ENCODE assay signal across 1 cellular context in genomic region chr7:137439829-137440433, GRCh38.
TF ChIP-seq lines count a peak whose summit lies in the region.

No MANE protein-coding gene starts in this region.

TF ChIP-seq in SK-N-SH treated with all-trans-retinoic acid at 6 μM for 48 hours, 23 proteins besides CTCF, POLR2A, EP300 and RAD21 (continued from another document):
- TF ChIP-seq CSRNP3 (CRISPR knock-in tag; IDR thresholded peaks at IDR 0.05) (no peak), ZC3H10 (CRISPR knock-in tag; IDR thresholded peaks at IDR 0.05) (peak; percentile 36; the same call in 1 of the 2 replicates)
